In the genomic region with DNA sequence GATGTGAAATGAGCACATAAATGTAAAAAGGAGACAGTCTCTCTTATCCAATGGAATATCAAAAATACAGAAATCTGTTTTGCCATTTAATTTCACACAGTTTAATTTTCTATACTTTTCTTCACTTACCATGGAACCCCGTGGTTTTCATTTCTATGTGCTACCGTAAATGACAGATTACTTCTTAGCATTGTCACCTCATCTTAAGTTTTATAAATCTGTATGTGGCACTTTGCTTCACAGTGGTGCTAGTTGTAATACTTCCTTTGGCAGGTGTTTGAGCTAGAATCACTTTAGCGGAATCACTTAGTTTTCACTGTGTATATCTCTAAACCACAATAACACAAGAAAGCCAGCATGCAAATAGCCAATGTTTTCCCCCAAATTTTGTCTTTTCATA, we compare ENCODE assay signal across 25 cellular contexts.
"Had no signal": no experiment of that assay in that cellular context is flagged by ENCODE, and none has a peak within 500 bp of the region (broad histone marks: within the 10 kb centered on the region; RNA-seq: fewer than 3 reads in every experiment).

No MANE protein-coding gene starts in this region.

- H3K27me3 ChIP-seq: stomach, suprapubic skin, testis, thyroid gland, tibial artery, tibial nerve, transverse colon, upper lobe of left lung, upper lobe of right lung, uterus, vagina had no signal

- H3K4me3 ChIP-seq: stomach, suprapubic skin, testis, thoracic aorta, thyroid gland, tibial artery, tibial nerve, transverse colon, upper lobe of left lung, upper lobe of right lung, uterus, vagina had no signal

- H3K4me1 ChIP-seq: stomach, suprapubic skin, testis, thyroid gland, tibial artery, tibial nerve, transverse colon, upper lobe of left lung, upper lobe of right lung, uterus, vagina had no signal

- H3K36me3 ChIP-seq: stomach, suprapubic skin, thoracic aorta, thyroid gland, tibial artery, tibial nerve, transverse colon, upper lobe of left lung, upper lobe of right lung, uterus, vagina had no signal

- FAIRE-seq: urothelium cell line had no signal

- DNase-seq: stimulated activated CD4-positive, alpha-beta T cell treated with anti-CD3 and anti-CD28 coated beads, Interleukin-2, amount 100 ng/mL, for 48 hours; stimulated activated CD4-positive, alpha-beta T cell treated with anti-CD3 and anti-CD28 coated beads, Interleukin-4, amount 100 ng/mL, for 1 hour; stimulated activated CD4-positive, alpha-beta T cell treated with anti-CD3 and anti-CD28 coated beads, Interleukin-4, amount 100 ng/mL, for 24 hours; stimulated activated CD4-positive, alpha-beta T cell treated with anti-CD3 and anti-CD28 coated beads, Interleukin-4, amount 100 ng/mL, for 4 hours; stimulated activated CD8-positive, alpha-beta memory T cell treated with anti-CD3 and anti-CD28 coated beads, Interleukin-4, amount 100 ng/mL, for 48 hours; stimulated activated naive B cell treated with anti-CD40 and anti-IgM and Interleukin-4, amounts not matched to agents 10 μg/mL and 1 μg/mL and 100 μg/mL, for 72 hours; stimulated activated naive CD4-positive, alpha-beta T cell; stimulated activated naive CD4-positive, alpha-beta T cell treated with Interleukin-2 at 50 U/mL for 16 hours; stimulated activated naive CD8-positive, alpha-beta T cell treated with anti-CD3 and anti-CD28 coated beads, Interleukin-15, amount 100 ng/mL, for 72 hours; stimulated activated naive CD8-positive, alpha-beta T cell treated with anti-CD3 and anti-CD28 coated beads, Interleukin-15, Interleukin-2, amounts not matched to agents 100 U/mL and 50 U/mL, for 24 hours; stomach; substantia nigra; testis; thyroid gland; tibial artery; transverse colon; trophoblast cell; upper lobe of left lung; upper lobe of right lung; uterus had no signal

- H3K27ac ChIP-seq: stomach, suprapubic skin, testis, thoracic aorta, thyroid gland, tibial artery, tibial nerve, transverse colon, upper lobe of left lung, upper lobe of right lung, uterus, vagina had no signal

- H3K9me3 ChIP-seq: stomach, suprapubic skin, testis, thoracic aorta, thyroid gland, tibial artery, tibial nerve, transverse colon, upper lobe of left lung, upper lobe of right lung, uterus, vagina had no signal
